In the genomic region with DNA sequence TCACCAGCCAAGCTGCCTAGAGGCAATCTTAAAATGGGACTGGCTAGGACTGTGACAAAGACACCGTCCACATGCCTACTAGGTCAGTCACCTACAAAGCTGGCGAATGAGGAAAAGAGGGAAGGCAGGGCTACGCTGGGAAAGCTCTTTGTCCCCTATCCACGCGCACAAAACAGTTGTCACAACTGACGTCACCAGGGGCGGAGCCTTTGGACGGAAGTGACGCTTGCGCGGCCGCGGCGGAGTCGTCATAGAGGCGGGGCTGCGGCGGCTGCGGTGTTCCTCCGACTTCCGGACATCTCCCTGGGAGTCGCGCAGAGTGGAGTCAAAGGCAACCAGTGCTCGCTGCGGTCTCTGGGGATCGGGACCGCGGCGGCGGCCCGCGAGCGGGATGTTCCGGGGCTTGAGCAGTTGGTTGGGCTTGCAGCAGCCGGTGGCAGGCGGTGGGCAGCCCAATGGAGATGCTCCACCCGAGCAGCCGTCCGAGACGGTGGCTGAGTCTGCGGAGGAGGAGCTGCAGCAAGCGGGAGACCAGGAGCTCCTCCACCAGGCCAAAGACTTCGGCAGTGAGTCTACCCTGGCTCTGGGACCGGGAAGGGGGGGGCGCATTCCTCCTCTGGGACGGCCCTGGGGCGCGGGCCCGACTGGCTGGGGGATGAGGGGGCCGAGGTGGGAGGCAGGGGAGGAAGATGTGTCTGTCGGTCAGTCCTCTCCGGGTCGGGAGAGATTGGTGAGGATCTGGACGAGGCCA, we compare ENCODE assay signal across 1 cellular context.
A peak's percentile ranks its signal among the peaks of the same experiment; 100 is the strongest.
TF ChIP-seq lines count a peak whose summit lies in the region.

A gene with protein sequence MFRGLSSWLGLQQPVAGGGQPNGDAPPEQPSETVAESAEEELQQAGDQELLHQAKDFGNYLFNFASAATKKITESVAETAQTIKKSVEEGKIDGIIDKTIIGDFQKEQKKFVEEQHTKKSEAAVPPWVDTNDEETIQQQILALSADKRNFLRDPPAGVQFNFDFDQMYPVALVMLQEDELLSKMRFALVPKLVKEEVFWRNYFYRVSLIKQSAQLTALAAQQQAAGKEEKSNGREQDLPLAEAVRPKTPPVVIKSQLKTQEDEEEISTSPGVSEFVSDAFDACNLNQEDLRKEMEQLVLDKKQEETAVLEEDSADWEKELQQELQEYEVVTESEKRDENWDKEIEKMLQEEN (plus strand): TSS at position 279 of the 751 bp plus-strand sequence. CDS start 113 bp downstream, at position 392.

TF ChIP-seq in K562, 482 proteins besides CTCF, POLR2A, EP300 and RAD21 (continued from another document and continues in another):
- TF ChIP-seq RNF219 (CRISPR knock-in tag; IDR thresholded peaks at IDR 0.05) (no peak), FUS (optimal IDR thresholded peaks at IDR 0.05; ENCODE audit: low read depth, low read length) (no peak), BCOR (IDR thresholded peaks at IDR 0.05) (0 out of 2 replicates have a peak, but pooled peaks have one; percentile 12), SMAD2 (IDR thresholded peaks at IDR 0.05; ENCODE audit: low read depth, low read length) (no peak), ZNF695 (CRISPR knock-in tag; IDR thresholded peaks at IDR 0.05) (no peak), NR2C2 (CRISPR knock-in tag; IDR thresholded peaks at IDR 0.05) (no peak), NR2C2 (tag; IDR thresholded peaks at IDR 0.05) (no peak; the same call in 1 of the 2 replicates), L3MBTL2 (IDR thresholded peaks at IDR 0.05) (0 out of 2 replicates have a peak, but pooled peaks have one; percentile 34), SMAD3 (CRISPR knock-in tag; conservative IDR thresholded peaks at IDR 0.05) (no peak), IFI16 (CRISPR knock-in tag; IDR thresholded peaks at IDR 0.05) (no peak), CBFA2T3 (IDR thresholded peaks at IDR 0.05) (no peak), GABPB1 (CRISPR knock-in tag; IDR thresholded peaks at IDR 0.05) (peak; percentile 97), ZNF518B (CRISPR knock-in tag; IDR thresholded peaks at IDR 0.05) (no peak), FOXA3 (CRISPR knock-in tag; conservative IDR thresholded peaks at IDR 0.05 in 1 of 2, IDR thresholded peaks at IDR 0.05 in 1 of 2) (no peak), HMGXB4 (CRISPR knock-in tag; IDR thresholded peaks at IDR 0.05) (no peak), PHB2 (IDR thresholded peaks at IDR 0.05; ENCODE audit: low read depth) (no peak), FOSL1 (tag; conservative IDR thresholded peaks at IDR 0.05) (peak; percentile 46; the same call in 1 of the 2 replicates), SIN3B (IDR thresholded peaks at IDR 0.05; ENCODE audit: low read depth) (peak; percentile 61; the same call in 1 of the 2 replicates), ZNF586 (CRISPR knock-in tag; conservative IDR thresholded peaks at IDR 0.05) (no peak), FIP1L1 (IDR thresholded peaks at IDR 0.05; ENCODE audit: low read depth, low read length, poor library complexity, severe bottlenecking) (peak; percentile 31), MECOM (CRISPR knock-in tag; IDR thresholded peaks at IDR 0.05) (no peak), ILK (tag; IDR thresholded peaks at IDR 0.05; ENCODE audit: borderline replicate concordance, low read depth) (no peak), E2F6 (IDR thresholded peaks at IDR 0.05; ENCODE audit: borderline replicate concordance in 1 of 2, extremely low read depth in 1 of 2, insufficient read depth in 1 of 2, insufficient read length in 1 of 2, low read depth in 1 of 2, low read length in 1 of 2, poor library complexity in 1 of 2, severe bottlenecking in 1 of 2) (peak in 1 of 2 experiments; percentile 24), ASH1L (IDR thresholded peaks at IDR 0.05; ENCODE audit: borderline replicate concordance, low read depth, partially characterized antibody) (no peak), RERE (CRISPR knock-in tag; IDR thresholded peaks at IDR 0.05; ENCODE audit: borderline replicate concordance) (no peak), OTX1 (CRISPR knock-in tag; IDR thresholded peaks at IDR 0.05) (no peak), ESRRB (CRISPR knock-in tag; IDR thresholded peaks at IDR 0.05; ENCODE audit: borderline replicate concordance) (no peak), POU5F1 (IDR thresholded peaks at IDR 0.05; ENCODE audit: borderline replicate concordance, low read depth, low read length, partially characterized antibody) (no peak), NFATC3 (IDR thresholded peaks at IDR 0.05) (no peak)
- TF ChIP-seq, protein P1, sequence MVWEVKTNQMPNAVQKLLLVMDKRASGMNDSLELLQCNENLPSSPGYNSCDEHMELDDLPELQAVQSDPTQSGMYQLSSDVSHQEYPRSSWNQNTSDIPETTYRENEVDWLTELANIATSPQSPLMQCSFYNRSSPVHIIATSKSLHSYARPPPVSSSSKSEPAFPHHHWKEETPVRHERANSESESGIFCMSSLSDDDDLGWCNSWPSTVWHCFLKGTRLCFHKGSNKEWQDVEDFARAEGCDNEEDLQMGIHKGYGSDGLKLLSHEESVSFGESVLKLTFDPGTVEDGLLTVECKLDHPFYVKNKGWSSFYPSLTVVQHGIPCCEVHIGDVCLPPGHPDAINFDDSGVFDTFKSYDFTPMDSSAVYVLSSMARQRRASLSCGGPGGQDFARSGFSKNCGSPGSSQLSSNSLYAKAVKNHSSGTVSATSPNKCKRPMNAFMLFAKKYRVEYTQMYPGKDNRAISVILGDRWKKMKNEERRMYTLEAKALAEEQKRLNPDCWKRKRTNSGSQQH (CRISPR knock-in tag; IDR thresholded peaks at IDR 0.05): no peak
- TF ChIP-seq, protein P2, sequence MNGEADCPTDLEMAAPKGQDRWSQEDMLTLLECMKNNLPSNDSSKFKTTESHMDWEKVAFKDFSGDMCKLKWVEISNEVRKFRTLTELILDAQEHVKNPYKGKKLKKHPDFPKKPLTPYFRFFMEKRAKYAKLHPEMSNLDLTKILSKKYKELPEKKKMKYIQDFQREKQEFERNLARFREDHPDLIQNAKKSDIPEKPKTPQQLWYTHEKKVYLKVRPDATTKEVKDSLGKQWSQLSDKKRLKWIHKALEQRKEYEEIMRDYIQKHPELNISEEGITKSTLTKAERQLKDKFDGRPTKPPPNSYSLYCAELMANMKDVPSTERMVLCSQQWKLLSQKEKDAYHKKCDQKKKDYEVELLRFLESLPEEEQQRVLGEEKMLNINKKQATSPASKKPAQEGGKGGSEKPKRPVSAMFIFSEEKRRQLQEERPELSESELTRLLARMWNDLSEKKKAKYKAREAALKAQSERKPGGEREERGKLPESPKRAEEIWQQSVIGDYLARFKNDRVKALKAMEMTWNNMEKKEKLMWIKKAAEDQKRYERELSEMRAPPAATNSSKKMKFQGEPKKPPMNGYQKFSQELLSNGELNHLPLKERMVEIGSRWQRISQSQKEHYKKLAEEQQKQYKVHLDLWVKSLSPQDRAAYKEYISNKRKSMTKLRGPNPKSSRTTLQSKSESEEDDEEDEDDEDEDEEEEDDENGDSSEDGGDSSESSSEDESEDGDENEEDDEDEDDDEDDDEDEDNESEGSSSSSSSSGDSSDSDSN (IDR thresholded peaks at IDR 0.05; ENCODE audit: borderline replicate concordance in 1 of 2, low read depth in 2 of 2, low read length in 2 of 2): peak in 1 of 2 experiments; percentile 66; a peak in 2 of 4 replicates
- TF ChIP-seq, protein P3, sequence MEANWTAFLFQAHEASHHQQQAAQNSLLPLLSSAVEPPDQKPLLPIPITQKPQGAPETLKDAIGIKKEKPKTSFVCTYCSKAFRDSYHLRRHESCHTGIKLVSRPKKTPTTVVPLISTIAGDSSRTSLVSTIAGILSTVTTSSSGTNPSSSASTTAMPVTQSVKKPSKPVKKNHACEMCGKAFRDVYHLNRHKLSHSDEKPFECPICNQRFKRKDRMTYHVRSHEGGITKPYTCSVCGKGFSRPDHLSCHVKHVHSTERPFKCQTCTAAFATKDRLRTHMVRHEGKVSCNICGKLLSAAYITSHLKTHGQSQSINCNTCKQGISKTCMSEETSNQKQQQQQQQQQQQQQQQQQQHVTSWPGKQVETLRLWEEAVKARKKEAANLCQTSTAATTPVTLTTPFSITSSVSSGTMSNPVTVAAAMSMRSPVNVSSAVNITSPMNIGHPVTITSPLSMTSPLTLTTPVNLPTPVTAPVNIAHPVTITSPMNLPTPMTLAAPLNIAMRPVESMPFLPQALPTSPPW (CRISPR knock-in tag; IDR thresholded peaks at IDR 0.05): peak; percentile 65; the same call in 1 of the 2 replicates
